In the genomic region with DNA sequence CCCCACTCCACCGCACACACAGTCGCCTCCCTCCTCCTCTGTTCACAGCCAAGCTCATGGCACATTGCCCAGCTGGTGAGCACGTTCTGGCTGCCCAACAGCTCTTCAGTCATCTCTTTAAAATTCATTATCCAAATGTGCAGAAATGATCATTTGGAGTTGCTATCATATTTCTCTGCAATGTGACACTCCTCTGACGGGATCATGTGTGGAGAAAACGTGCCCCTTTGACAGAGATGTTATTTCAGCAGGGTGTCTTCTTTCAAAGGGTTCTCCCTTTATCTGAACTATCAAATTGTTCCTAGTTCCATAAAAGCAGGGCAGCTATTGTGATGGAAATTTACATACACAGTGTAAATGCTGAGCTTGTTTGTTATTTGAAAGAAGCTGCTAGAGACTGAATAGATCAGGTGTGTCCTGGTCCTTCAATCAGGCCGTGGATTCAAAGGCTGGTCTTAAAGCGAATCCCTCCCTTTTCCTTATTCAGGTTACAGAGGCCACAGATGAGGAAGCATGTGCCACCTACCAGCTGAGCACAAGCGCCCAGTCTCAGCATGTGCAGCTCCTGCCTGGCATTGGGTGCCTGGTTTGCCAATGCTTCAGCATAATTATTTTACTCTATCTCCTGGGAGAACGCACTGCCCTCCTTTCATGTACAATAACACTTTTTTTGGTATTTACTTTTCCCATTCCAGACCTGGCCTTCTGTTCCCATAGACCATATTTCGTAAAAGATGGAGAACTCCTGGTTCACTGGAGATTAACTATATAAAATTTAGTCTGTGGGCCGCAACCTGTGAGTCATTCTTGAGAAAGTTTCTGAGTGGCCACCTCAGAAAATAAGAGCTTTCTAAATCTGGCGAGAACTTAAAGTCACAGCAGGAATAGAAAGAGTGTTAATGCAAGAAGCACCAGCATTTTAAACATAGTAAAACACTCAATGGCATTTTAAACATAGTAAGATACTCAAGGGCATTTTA, we compare ENCODE assay signal across 8 cellular contexts.
A peak's percentile ranks its signal among the peaks of the same experiment; 100 is the strongest.
DNase-seq lines count a peak whose midpoint lies in the region; ATAC-seq and TF ChIP-seq lines count a peak whose summit lies in the region.

No MANE protein-coding gene starts in this region.

- H3K27ac Mint-ChIP-seq in T-helper 2 cell treated with Interferon-gamma antibody and Interleukin-4, amounts not matched to agents 5 μg/mL and 100 μg/mL, for 36 hours: no peak overlapping the region

- peak; percentile 57 for DNase-seq in HCEC 1CT
- DNase-seq in NCI-H748 treated with DMSO at 0.1 percent for 48 hours (lab: John Stamatoyannopoulos, UW): peak; percentile 99
- peak; percentile 79 for DNase-seq in fibroblast of mammary gland (ENCODE audit: low read depth)
- peak; percentile 80 for DNase-seq in retinal pigment epithelial cell (ENCODE audit: low read depth)
- no peak for DNase-seq in mesenteric fat pad (ENCODE audit: low spot score)
- no peak for DNase-seq in T-helper 2 cell treated with Interferon-gamma antibody and Interleukin-4, amounts not matched to agents 5 μg/mL and 100 μg/mL, for 36 hours (ENCODE audit: low spot score)

- peaks cover 2% of the 10 kb centered on the region for H3K4me1 Mint-ChIP-seq in T-helper 2 cell treated with Interferon-gamma antibody and Interleukin-4, amounts not matched to agents 5 μg/mL and 100 μg/mL, for 36 hours (ENCODE audit: low read depth)

- H3K9me3 Mint-ChIP-seq in T-helper 2 cell treated with Interferon-gamma antibody and Interleukin-4, amounts not matched to agents 5 μg/mL and 100 μg/mL, for 36 hours: no peaks in the 10 kb centered on the region

- peaks cover 26% of the 10 kb centered on the region for H3K27me3 Mint-ChIP-seq in T-helper 2 cell treated with Interferon-gamma antibody and Interleukin-4, amounts not matched to agents 5 μg/mL and 100 μg/mL, for 36 hours (ENCODE audit: low read depth)

- no peak overlapping the region for H3K4me3 Mint-ChIP-seq in T-helper 2 cell treated with Interferon-gamma antibody and Interleukin-4, amounts not matched to agents 5 μg/mL and 100 μg/mL, for 36 hours

- no peaks in the 10 kb centered on the region for H3K36me3 Mint-ChIP-seq in T-helper 2 cell treated with Interferon-gamma antibody and Interleukin-4, amounts not matched to agents 5 μg/mL and 100 μg/mL, for 36 hours (ENCODE audit: low read depth)

- TF ChIP-seq CTCF in fibroblast of mammary gland (conservative IDR thresholded peaks at IDR 0.05; ENCODE audit: control insufficient read depth, insufficient read depth, low read depth, low read length): no peak
- TF ChIP-seq CTCF in retinal pigment epithelial cell (conservative IDR thresholded peaks at IDR 0.05; ENCODE audit: low read depth, low read length): no peak

- H3K4me3 ChIP-seq in fibroblast of mammary gland (ENCODE audit: control insufficient read depth, low read depth, low read length) (no peak overlapping the region), retinal pigment epithelial cell (ENCODE audit: low read length) (no peak overlapping the region)

- ATAC-seq in GM19023 (IDR thresholded peaks at IDR 0.05; ENCODE audit: unreplicated experiment): no peak
- no peak for ATAC-seq in HG03457 (IDR thresholded peaks at IDR 0.05; ENCODE audit: unreplicated experiment)

Comparison
In these comparisons a context has a peak if more than half of its experiments do, and no peak if none do; other contexts are left out.
1. DNase-seq: peak in HCEC 1CT (single experiment), NCI-H748 treated with DMSO at 0.1 percent for 48 hours (single experiment), fibroblast of mammary gland (single experiment) and retinal pigment epithelial cell (single experiment); none in mesenteric fat pad (single experiment) and T-helper 2 cell treated with Interferon-gamma antibody and Interleukin-4, amounts not matched to agents 5 μg/mL and 100 μg/mL, for 36 hours (single experiment).